ENCODE assay signal across 15 cellular contexts in genomic region chr22:35995345-35995744, GRCh38. TPM values are rescaled to one million over a fixed set of nuclear protein-coding genes. Genes with fewer than 3 reads are reported as not detected.
A peak's percentile ranks its signal among the peaks of the same experiment; 100 is the strongest.
DNase-seq lines count a peak whose midpoint lies in the region; ATAC-seq and TF ChIP-seq lines count a peak whose summit lies in the region.
"Had no signal": no experiment of that assay in that cellular context is flagged by ENCODE, and none has a peak within 500 bp of the region (broad histone marks: within the 10 kb centered on the region; RNA-seq: fewer than 3 reads in every experiment).

No MANE protein-coding gene starts in this region.

- ATAC-seq in GM21717 (IDR thresholded peaks at IDR 0.05; ENCODE audit: unreplicated experiment): no peak
- ATAC-seq in GM21447 (IDR thresholded peaks at IDR 0.05; ENCODE audit: unreplicated experiment): no peak
- no peak for ATAC-seq in body of pancreas
- ATAC-seq: GM12878, Panc1 had no signal

- peaks cover 17% of the 10 kb centered on the region for H3K36me3 ChIP-seq in MG63
- H3K36me3 ChIP-seq in esophagus muscularis mucosa: no peaks in the 10 kb centered on the region
- H3K36me3 ChIP-seq in muscle layer of colon (ENCODE audit: insufficient read depth, low read length): no peaks in the 10 kb centered on the region
- H3K36me3 ChIP-seq in thyroid gland: no peaks in the 10 kb centered on the region
- no peaks in the 10 kb centered on the region for H3K36me3 ChIP-seq in body of pancreas (replicated peaks in 1 of 2; ENCODE audit: insufficient read depth in 1 of 2, low read depth in 2 of 2)

- DNase-seq in MG63 (peak; percentile 67), esophagus muscularis mucosa (ENCODE audit: extremely low spot score) (no peak), thyroid gland (no peak), NCI-H1105 treated with DMSO at 0.1 percent for 48 hours (lab: John Stamatoyannopoulos, UW) (no peak), body of pancreas (no peak)
- DNase-seq: activated CD4-positive, alpha-beta T cell treated with anti-CD3 and anti-CD28 coated beads for 48 hours; activated gamma-delta T cell; Caco-2; NCI-H187 treated with DMSO at 0.1 percent for 48 hours had no signal

- H3K27ac ChIP-seq in esophagus muscularis mucosa (replicated peaks in 1 of 4) (peak overlapping the region; percentile 68 to 79 (median 76)), muscle layer of colon (ENCODE audit: low read depth, low read length) (peak overlapping the region; percentile 35), thyroid gland (peak overlapping the region in 2 of 3 donors; percentile 30 to 44), body of pancreas (no peak overlapping the region)

- peaks cover 23 to 74% (median 67%) of the 10 kb centered on the region in 4 donors for H3K4me1 ChIP-seq in esophagus muscularis mucosa
- peaks cover 55% of the 10 kb centered on the region for H3K4me1 ChIP-seq in muscle layer of colon (ENCODE audit: insufficient read depth, low read length)
- peaks cover 5 to 42% of the 10 kb centered on the region in 2 donors for H3K4me1 ChIP-seq in thyroid gland
- no peaks in the 10 kb centered on the region for H3K4me1 ChIP-seq in body of pancreas

- 35% methylated on average over 7 of the region's 7 CpGs for WGBS in esophagus muscularis mucosa
- WGBS in thyroid gland, 2 donors: 41 to 52% methylated on average over 7 of the region's 7 CpGs
- WGBS in body of pancreas, 2 donors: 79 to 85% methylated on average over 7 of the region's 7 CpGs

- intact Hi-C loops in esophagus muscularis mucosa (cut with DNase I): no loop called here
- intact Hi-C loops in thyroid gland (cut with DNase I): no loop called here
- intact Hi-C loops in body of pancreas (cut with DNase I): no loop called here

- 0 out of 2 replicates have a peak overlapping the region, but pooled peaks have one; percentile 2 for H3K4me3 ChIP-seq in MG63
- H3K4me3 ChIP-seq in esophagus muscularis mucosa: no peak overlapping the region
- H3K4me3 ChIP-seq in muscle layer of colon (ENCODE audit: low read depth in 1 of 2, low read length in 2 of 2): no peak overlapping the region
- H3K4me3 ChIP-seq in thyroid gland (replicated peaks in 1 of 3): no peak overlapping the region
- no peak overlapping the region for H3K4me3 ChIP-seq in body of pancreas
- H3K4me3 ChIP-seq: dorsolateral prefrontal cortex, GM12878 had no signal

- no peaks in the 10 kb centered on the region for H3K9me3 ChIP-seq in MG63
- H3K9me3 ChIP-seq in esophagus muscularis mucosa: no peaks in the 10 kb centered on the region
- no peaks in the 10 kb centered on the region for H3K9me3 ChIP-seq in muscle layer of colon (ENCODE audit: low read length)
- H3K9me3 ChIP-seq in thyroid gland: no peaks in the 10 kb centered on the region
- no peaks in the 10 kb centered on the region for H3K9me3 ChIP-seq in body of pancreas
- H3K9me3 ChIP-seq: Caco-2 had no signal

- peak overlapping the region; percentile 6 for H3K9ac ChIP-seq in muscle layer of colon (ENCODE audit: low read length)

- no peak for TF ChIP-seq EP300 in esophagus muscularis mucosa (IDR thresholded peaks at IDR 0.05)

- TF ChIP-seq POLR2A in esophagus muscularis mucosa (IDR thresholded peaks at IDR 0.05; ENCODE audit: low read depth) (no peak), thyroid gland (IDR thresholded peaks at IDR 0.05) (no peak), body of pancreas (IDR thresholded peaks at IDR 0.05) (no peak)

- no peaks in the 10 kb centered on the region for H3K27me3 ChIP-seq in MG63
- H3K27me3 ChIP-seq in esophagus muscularis mucosa: no peaks in the 10 kb centered on the region
- H3K27me3 ChIP-seq in muscle layer of colon (ENCODE audit: control insufficient read depth in 1 of 2, insufficient read depth in 2 of 2, low read length in 2 of 2): no peaks in the 10 kb centered on the region
- H3K27me3 ChIP-seq in thyroid gland: no peaks in the 10 kb centered on the region
- no peaks in the 10 kb centered on the region for H3K27me3 ChIP-seq in body of pancreas
- H3K27me3 ChIP-seq: dorsolateral prefrontal cortex had no signal

- no peak for TF ChIP-seq CTCF in esophagus muscularis mucosa (IDR thresholded peaks at IDR 0.05)
- no peak for TF ChIP-seq CTCF in thyroid gland (IDR thresholded peaks at IDR 0.05)
- TF ChIP-seq CTCF in body of pancreas (IDR thresholded peaks at IDR 0.05): no peak

RNA-seq across cellular contexts. Expression of gene RBFOX2, which starts 33.3 kb away (rescaled TPM):
- 64.2 and 65.6 TPM in 2 replicates for total RNA-seq in MG63 (2014; rRNA removed; shearing (Covaris generic); ENCODE audit: low replicate concordance)
- total RNA-seq in esophagus muscularis mucosa (100 to 1,000 TPM; 113 to 179 (median 155) TPM), thyroid gland (100 to 1,000 TPM; 103 to 139 (median 108) TPM), body of pancreas (10 to 100 TPM; 28.7 to 31.1 TPM)

Comparison
In these comparisons a context has a peak if more than half of its experiments do, and no peak if none do; other contexts are left out.
1. H3K27ac ChIP-seq: peak in esophagus muscularis mucosa (4 of 4), muscle layer of colon (single experiment) and thyroid gland (2 of 3); none in body of pancreas (0 of 4).